Comparison of ENCODE assay signal across 23 cellular contexts in the genomic region with DNA sequence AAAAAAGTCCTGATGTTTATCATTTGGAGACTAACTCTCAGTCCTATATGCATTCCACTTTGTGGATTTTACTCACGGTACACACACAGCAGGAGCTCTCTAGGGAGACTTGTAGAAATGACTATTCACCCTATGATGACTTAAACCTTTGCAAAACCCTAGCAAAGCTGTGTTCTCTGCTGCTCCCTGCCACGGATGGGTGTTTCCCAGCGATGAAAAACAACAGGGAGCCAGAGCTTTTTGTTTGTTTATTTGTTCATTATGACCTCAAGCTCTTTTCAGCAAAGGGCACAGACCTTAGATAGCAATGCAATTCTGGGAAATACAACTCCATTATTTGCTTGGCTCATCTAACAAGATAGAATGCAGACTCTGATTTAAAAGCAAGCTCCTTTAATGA.
A peak's percentile ranks its signal among the peaks of the same experiment; 100 is the strongest.
DNase-seq lines count a peak whose midpoint lies in the region; ATAC-seq and FAIRE-seq lines count a peak whose summit lies in the region.
"Had no signal": no experiment of that assay in that cellular context is flagged by ENCODE, and none has a peak within 500 bp of the region (broad histone marks: within the 10 kb centered on the region; RNA-seq: fewer than 3 reads in every experiment).

No MANE protein-coding gene starts in this region.

- peak; percentile 58 for ATAC-seq in HG02588 (IDR thresholded peaks at IDR 0.05; ENCODE audit: unreplicated experiment)
- no peak for ATAC-seq in GM19467 (IDR thresholded peaks at IDR 0.05; ENCODE audit: unreplicated experiment)

- no peak for FAIRE-seq in RCC 7860 (lab: Jason Lieb, UNC)
- FAIRE-seq: TTC549, urothelium cell line had no signal

- DNase-seq in COLO668 (lab: John Stamatoyannopoulos, UW; ENCODE audit: unreplicated experiment) (peak; percentile 1), NCI-H69 (lab: John Stamatoyannopoulos, UW) (peak; percentile 55), iPS-NIHi7 (ENCODE audit: extremely low spot score) (peak; percentile 20), GM03348 (ENCODE audit: low spot score) (no peak), RCC 7860 (ENCODE audit: low spot score) (no peak), T-helper 9 cell (no peak)
- DNase-seq: activated CD8-positive, alpha-beta memory T cell treated with anti-CD3 and anti-CD28 coated beads for 24 hours; activated gamma-delta T cell treated with Interleukin-2 at 50 U/mL for 16 hours; aorta; BE2C; cortex of kidney; DMS 273 treated with DMSO at 0.1 percent for 48 hours; hypothalamus; left ventricle myocardium inferior; NCI-H1105 treated with DMSO at 0.1 percent for 48 hours; NCI-H446; OCI-M1; posterior cingulate gyrus; SK-N-SH had no signal

Comparison
In these comparisons a context has a peak if more than half of its experiments do, and no peak if none do; other contexts are left out.
1. DNase-seq: peak in COLO668 (single experiment), NCI-H69 (single experiment) and iPS-NIHi7 (single experiment); none in GM03348 (single experiment), RCC 7860 (single experiment) and T-helper 9 cell (single experiment).